Comparison of ENCODE assay signal across 9 cellular contexts in genomic region chr14:62844546-62844945, GRCh38.
"Had no signal": no experiment of that assay in that cellular context is flagged by ENCODE, and none has a peak within 500 bp of the region (broad histone marks: within the 10 kb centered on the region; RNA-seq: fewer than 3 reads in every experiment).

No MANE protein-coding gene starts in this region.

- DNase-seq: GM23248, GOT3, H7, H9, HCEC 1CT, HFFc6 had no signal

- H3K4me3 ChIP-seq: GM23248, GM23338, HAP-1 had no signal

- H3K9me3 ChIP-seq: HAP-1 had no signal

- H3K9ac ChIP-seq: GM23248 had no signal

- H3K4me3 Mint-ChIP-seq: GM23338, H9, HFFc6 had no signal

- H3K27ac Mint-ChIP-seq: GM23338, H9, HFFc6 had no signal

- H3K4me1 ChIP-seq: HAP-1 had no signal

- H3K4me1 Mint-ChIP-seq: GM23338, H9 had no signal

- ATAC-seq: GM23338, HCT116 had no signal

- H3K36me3 ChIP-seq: HAP-1 had no signal

- H3K27ac ChIP-seq: GM23248 had no signal

- H2AFZ ChIP-seq: GM23248, GM23338 had no signal

- H3K4me2 ChIP-seq: GM23338 had no signal

- H3K9me3 Mint-ChIP-seq: GM23338, H9 had no signal
